In the genomic region with DNA sequence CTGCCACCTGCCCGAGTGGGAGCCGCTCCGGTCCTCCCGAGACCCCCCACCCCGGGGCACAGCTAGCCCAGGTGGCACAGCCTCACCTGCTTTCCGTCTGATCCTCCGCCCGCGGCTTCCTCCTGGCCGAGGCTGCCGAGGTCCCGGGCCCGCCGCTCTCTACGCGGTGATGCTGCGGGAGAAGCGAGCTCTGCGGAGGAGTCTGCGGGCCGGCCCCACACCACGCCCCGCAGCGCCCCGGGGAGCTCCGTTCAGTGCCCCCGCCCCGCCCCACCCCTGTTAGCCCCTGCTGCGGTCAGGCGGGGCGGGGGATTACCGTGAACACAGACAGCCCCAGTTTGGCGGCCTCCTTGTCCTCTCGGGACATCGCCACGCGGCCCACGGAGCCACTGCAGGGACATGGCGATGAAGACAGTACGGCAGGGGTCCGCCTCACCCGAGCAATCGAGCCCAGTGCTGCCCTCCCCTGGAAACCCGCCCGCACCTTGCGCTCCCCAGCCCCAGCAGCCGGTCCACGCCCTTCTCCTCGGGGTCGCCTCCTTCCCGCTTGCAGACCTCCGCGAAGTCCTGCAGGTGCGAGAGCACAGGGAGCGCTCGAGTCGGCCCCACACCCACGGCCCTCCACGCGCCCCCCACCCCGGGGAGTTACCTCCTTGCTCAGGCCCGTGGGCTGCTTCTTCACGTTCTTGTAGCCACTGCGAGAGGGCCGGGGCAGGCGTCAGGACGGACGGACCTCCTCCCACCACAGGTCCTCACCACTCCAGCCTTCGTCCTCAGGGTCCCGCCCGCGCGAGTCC, we compare ENCODE assay signal across 1 cellular context.
TF ChIP-seq lines count a peak whose summit lies in the region.

No MANE protein-coding gene starts in this region.

TF ChIP-seq in HEK293, 187 proteins besides CTCF, POLR2A, EP300 and RAD21 (continued from another document and continues in another):
- TF ChIP-seq, protein P1, sequence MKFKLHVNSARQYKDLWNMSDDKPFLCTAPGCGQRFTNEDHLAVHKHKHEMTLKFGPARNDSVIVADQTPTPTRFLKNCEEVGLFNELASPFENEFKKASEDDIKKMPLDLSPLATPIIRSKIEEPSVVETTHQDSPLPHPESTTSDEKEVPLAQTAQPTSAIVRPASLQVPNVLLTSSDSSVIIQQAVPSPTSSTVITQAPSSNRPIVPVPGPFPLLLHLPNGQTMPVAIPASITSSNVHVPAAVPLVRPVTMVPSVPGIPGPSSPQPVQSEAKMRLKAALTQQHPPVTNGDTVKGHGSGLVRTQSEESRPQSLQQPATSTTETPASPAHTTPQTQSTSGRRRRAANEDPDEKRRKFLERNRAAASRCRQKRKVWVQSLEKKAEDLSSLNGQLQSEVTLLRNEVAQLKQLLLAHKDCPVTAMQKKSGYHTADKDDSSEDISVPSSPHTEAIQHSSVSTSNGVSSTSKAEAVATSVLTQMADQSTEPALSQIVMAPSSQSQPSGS (tag by site-specific recombination; IDR thresholded peaks at IDR 0.05; ENCODE audit: low read depth) = no peak
- TF ChIP-seq REPIN1 (tag by site-specific recombination; IDR thresholded peaks at IDR 0.05; ENCODE audit: low read depth) = no peak
- peak; percentile 50; the same call in 1 of the 2 replicates for TF ChIP-seq ZBTB8A (tag by site-specific recombination; IDR thresholded peaks at IDR 0.05)
- TF ChIP-seq, protein P2, sequence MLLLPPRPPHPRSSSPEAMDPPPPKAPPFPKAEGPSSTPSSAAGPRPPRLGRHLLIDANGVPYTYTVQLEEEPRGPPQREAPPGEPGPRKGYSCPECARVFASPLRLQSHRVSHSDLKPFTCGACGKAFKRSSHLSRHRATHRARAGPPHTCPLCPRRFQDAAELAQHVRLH (tag by site-specific recombination; IDR thresholded peaks at IDR 0.05) = 0 out of 2 replicates have a peak, but pooled peaks have one; percentile 17
- TF ChIP-seq, protein P3, sequence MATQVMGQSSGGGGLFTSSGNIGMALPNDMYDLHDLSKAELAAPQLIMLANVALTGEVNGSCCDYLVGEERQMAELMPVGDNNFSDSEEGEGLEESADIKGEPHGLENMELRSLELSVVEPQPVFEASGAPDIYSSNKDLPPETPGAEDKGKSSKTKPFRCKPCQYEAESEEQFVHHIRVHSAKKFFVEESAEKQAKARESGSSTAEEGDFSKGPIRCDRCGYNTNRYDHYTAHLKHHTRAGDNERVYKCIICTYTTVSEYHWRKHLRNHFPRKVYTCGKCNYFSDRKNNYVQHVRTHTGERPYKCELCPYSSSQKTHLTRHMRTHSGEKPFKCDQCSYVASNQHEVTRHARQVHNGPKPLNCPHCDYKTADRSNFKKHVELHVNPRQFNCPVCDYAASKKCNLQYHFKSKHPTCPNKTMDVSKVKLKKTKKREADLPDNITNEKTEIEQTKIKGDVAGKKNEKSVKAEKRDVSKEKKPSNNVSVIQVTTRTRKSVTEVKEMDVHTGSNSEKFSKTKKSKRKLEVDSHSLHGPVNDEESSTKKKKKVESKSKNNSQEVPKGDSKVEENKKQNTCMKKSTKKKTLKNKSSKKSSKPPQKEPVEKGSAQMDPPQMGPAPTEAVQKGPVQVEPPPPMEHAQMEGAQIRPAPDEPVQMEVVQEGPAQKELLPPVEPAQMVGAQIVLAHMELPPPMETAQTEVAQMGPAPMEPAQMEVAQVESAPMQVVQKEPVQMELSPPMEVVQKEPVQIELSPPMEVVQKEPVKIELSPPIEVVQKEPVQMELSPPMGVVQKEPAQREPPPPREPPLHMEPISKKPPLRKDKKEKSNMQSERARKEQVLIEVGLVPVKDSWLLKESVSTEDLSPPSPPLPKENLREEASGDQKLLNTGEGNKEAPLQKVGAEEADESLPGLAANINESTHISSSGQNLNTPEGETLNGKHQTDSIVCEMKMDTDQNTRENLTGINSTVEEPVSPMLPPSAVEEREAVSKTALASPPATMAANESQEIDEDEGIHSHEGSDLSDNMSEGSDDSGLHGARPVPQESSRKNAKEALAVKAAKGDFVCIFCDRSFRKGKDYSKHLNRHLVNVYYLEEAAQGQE (tag by site-specific recombination; IDR thresholded peaks at IDR 0.05) = 0 out of 2 replicates have a peak, but pooled peaks have one; percentile 27
- TF ChIP-seq ZNF335 (tag by site-specific recombination; conservative IDR thresholded peaks at IDR 0.05) = peak; percentile 99
- TF ChIP-seq, protein P4, sequence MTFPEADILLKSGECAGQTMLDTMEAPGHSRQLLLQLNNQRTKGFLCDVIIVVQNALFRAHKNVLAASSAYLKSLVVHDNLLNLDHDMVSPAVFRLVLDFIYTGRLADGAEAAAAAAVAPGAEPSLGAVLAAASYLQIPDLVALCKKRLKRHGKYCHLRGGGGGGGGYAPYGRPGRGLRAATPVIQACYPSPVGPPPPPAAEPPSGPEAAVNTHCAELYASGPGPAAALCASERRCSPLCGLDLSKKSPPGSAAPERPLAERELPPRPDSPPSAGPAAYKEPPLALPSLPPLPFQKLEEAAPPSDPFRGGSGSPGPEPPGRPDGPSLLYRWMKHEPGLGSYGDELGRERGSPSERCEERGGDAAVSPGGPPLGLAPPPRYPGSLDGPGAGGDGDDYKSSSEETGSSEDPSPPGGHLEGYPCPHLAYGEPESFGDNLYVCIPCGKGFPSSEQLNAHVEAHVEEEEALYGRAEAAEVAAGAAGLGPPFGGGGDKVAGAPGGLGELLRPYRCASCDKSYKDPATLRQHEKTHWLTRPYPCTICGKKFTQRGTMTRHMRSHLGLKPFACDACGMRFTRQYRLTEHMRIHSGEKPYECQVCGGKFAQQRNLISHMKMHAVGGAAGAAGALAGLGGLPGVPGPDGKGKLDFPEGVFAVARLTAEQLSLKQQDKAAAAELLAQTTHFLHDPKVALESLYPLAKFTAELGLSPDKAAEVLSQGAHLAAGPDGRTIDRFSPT (tag by site-specific recombination; IDR thresholded peaks at IDR 0.05) = peak; percentile 80
- no peak for TF ChIP-seq ZNF416 (tag by site-specific recombination; IDR thresholded peaks at IDR 0.05)
- TF ChIP-seq, protein P5, sequence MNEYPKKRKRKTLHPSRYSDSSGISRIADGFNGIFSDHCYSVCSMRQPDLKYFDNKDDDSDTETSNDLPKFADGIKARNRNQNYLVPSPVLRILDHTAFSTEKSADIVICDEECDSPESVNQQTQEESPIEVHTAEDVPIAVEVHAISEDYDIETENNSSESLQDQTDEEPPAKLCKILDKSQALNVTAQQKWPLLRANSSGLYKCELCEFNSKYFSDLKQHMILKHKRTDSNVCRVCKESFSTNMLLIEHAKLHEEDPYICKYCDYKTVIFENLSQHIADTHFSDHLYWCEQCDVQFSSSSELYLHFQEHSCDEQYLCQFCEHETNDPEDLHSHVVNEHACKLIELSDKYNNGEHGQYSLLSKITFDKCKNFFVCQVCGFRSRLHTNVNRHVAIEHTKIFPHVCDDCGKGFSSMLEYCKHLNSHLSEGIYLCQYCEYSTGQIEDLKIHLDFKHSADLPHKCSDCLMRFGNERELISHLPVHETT (tag by site-specific recombination; IDR thresholded peaks at IDR 0.05) = no peak; the same call in 1 of the 2 replicates
- TF ChIP-seq ZNF10 (tag by site-specific recombination; IDR thresholded peaks at IDR 0.05) = peak; percentile 16; the same call in 1 of the 2 replicates
- peak; percentile 17; the same call in 1 of the 2 replicates for TF ChIP-seq ZFP37 (tag by site-specific recombination; IDR thresholded peaks at IDR 0.05)
- no peak for TF ChIP-seq ZNF521 (tag by site-specific recombination; IDR thresholded peaks at IDR 0.05)
- TF ChIP-seq, protein P6, sequence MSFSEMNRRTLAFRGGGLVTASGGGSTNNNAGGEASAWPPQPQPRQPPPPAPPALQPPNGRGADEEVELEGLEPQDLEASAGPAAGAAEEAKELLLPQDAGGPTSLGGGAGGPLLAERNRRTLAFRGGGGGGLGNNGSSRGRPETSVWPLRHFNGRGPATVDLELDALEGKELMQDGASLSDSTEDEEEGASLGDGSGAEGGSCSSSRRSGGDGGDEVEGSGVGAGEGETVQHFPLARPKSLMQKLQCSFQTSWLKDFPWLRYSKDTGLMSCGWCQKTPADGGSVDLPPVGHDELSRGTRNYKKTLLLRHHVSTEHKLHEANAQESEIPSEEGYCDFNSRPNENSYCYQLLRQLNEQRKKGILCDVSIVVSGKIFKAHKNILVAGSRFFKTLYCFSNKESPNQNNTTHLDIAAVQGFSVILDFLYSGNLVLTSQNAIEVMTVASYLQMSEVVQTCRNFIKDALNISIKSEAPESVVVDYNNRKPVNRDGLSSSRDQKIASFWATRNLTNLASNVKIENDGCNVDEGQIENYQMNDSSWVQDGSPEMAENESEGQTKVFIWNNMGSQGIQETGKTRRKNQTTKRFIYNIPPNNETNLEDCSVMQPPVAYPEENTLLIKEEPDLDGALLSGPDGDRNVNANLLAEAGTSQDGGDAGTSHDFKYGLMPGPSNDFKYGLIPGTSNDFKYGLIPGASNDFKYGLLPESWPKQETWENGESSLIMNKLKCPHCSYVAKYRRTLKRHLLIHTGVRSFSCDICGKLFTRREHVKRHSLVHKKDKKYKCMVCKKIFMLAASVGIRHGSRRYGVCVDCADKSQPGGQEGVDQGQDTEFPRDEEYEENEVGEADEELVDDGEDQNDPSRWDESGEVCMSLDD (tag by site-specific recombination; IDR thresholded peaks at IDR 0.05) = peak; percentile 78
- TF ChIP-seq ZNF248 (tag by site-specific recombination; IDR thresholded peaks at IDR 0.05) = no peak
- peak; percentile 89 for TF ChIP-seq ZNF501 (tag by site-specific recombination; IDR thresholded peaks at IDR 0.05)
- TF ChIP-seq ZBTB17 (tag by site-specific recombination; IDR thresholded peaks at IDR 0.05) = peak; percentile 81
- no peak for TF ChIP-seq ZNF214 (tag by site-specific recombination; IDR thresholded peaks at IDR 0.05; ENCODE audit: borderline replicate concordance)
- TF ChIP-seq ZSCAN30 (tag by site-specific recombination; IDR thresholded peaks at IDR 0.05) = 0 out of 2 replicates have a peak, but pooled peaks have one; percentile 4
- TF ChIP-seq KLF1 (tag by site-specific recombination; IDR thresholded peaks at IDR 0.05) = peak; percentile 99
- TF ChIP-seq ZNF146 (tag by site-specific recombination; IDR thresholded peaks at IDR 0.05) = 0 out of 2 replicates have a peak, but pooled peaks have one; percentile 1
- TF ChIP-seq, protein P7, sequence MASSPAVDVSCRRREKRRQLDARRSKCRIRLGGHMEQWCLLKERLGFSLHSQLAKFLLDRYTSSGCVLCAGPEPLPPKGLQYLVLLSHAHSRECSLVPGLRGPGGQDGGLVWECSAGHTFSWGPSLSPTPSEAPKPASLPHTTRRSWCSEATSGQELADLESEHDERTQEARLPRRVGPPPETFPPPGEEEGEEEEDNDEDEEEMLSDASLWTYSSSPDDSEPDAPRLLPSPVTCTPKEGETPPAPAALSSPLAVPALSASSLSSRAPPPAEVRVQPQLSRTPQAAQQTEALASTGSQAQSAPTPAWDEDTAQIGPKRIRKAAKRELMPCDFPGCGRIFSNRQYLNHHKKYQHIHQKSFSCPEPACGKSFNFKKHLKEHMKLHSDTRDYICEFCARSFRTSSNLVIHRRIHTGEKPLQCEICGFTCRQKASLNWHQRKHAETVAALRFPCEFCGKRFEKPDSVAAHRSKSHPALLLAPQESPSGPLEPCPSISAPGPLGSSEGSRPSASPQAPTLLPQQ (tag by site-specific recombination; IDR thresholded peaks at IDR 0.05) = peak; percentile 89
- TF ChIP-seq ZNF596 (tag by site-specific recombination; IDR thresholded peaks at IDR 0.05) = 0 out of 2 replicates have a peak, but pooled peaks have one; percentile 49
- TF ChIP-seq, protein P8, sequence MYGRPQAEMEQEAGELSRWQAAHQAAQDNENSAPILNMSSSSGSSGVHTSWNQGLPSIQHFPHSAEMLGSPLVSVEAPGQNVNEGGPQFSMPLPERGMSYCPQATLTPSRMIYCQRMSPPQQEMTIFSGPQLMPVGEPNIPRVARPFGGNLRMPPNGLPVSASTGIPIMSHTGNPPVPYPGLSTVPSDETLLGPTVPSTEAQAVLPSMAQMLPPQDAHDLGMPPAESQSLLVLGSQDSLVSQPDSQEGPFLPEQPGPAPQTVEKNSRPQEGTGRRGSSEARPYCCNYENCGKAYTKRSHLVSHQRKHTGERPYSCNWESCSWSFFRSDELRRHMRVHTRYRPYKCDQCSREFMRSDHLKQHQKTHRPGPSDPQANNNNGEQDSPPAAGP (tag by site-specific recombination; IDR thresholded peaks at IDR 0.05) = peak; percentile 91
- TF ChIP-seq, protein P9, sequence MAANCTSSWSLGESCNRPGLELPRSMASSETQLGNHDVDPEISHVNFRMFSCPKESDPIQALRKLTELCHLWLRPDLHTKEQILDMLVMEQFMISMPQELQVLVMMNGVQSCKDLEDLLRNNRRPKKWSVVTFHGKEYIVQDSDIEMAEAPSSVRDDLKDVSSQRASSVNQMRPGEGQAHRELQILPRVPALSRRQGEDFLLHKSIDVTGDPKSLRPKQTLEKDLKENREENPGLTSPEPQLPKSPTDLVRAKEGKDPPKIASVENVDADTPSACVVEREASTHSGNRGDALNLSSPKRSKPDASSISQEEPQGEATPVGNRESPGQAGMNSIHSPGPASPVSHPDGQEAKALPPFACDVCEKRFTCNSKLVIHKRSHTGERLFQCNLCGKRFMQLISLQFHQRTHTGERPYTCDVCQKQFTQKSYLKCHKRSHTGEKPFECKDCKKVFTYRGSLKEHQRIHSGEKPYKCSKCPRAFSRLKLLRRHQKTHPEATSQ (tag by site-specific recombination; IDR thresholded peaks at IDR 0.05) = no peak
- no peak for TF ChIP-seq ZNF654 (tag by site-specific recombination; IDR thresholded peaks at IDR 0.05; ENCODE audit: low read depth)
- TF ChIP-seq, protein P10, sequence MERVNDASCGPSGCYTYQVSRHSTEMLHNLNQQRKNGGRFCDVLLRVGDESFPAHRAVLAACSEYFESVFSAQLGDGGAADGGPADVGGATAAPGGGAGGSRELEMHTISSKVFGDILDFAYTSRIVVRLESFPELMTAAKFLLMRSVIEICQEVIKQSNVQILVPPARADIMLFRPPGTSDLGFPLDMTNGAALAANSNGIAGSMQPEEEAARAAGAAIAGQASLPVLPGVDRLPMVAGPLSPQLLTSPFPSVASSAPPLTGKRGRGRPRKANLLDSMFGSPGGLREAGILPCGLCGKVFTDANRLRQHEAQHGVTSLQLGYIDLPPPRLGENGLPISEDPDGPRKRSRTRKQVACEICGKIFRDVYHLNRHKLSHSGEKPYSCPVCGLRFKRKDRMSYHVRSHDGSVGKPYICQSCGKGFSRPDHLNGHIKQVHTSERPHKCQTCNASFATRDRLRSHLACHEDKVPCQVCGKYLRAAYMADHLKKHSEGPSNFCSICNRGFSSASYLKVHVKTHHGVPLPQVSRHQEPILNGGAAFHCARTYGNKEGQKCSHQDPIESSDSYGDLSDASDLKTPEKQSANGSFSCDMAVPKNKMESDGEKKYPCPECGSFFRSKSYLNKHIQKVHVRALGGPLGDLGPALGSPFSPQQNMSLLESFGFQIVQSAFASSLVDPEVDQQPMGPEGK (tag by site-specific recombination; IDR thresholded peaks at IDR 0.05) = peak; percentile 96
- peak; percentile 82; the same call in 1 of the 2 replicates for TF ChIP-seq BCL11B (tag by site-specific recombination; IDR thresholded peaks at IDR 0.05; ENCODE audit: low read depth)
- 0 out of 2 replicates have a peak, but pooled peaks have one; percentile 35 for TF ChIP-seq ZNF629 (tag by site-specific recombination; IDR thresholded peaks at IDR 0.05)
- peak; percentile 93 for TF ChIP-seq KLF8 (tag by site-specific recombination; IDR thresholded peaks at IDR 0.05)
- TF ChIP-seq ZNF239 (tag by site-specific recombination; IDR thresholded peaks at IDR 0.05) = no peak
- TF ChIP-seq ZNF837 (tag by site-specific recombination; IDR thresholded peaks at IDR 0.05) = no peak
